8 cellular contexts compared by ENCODE assay signal in genomic region chr12:112907415-112908157, GRCh38. TPM values are rescaled to one million over a fixed set of nuclear protein-coding genes. Genes with fewer than 3 reads are reported as not detected.
DNase-seq lines count a peak whose midpoint lies in the region; ATAC-seq and TF ChIP-seq lines count a peak whose summit lies in the region.

No MANE protein-coding gene starts in this region.

- H3K4me1 Mint-ChIP-seq in stimulated activated naive B cell treated with anti-CD40 and anti-IgM and Interleukin-4, amounts not matched to agents 10 μg/mL and 1 μg/mL and 100 μg/mL, for 72 hours = peaks cover 46 to 71% of the 10 kb centered on the region in 2 donors
- H3K4me1 Mint-ChIP-seq in WTC11 = peaks cover 11% of the 10 kb centered on the region

- ATAC-seq in GM18499 (IDR thresholded peaks at IDR 0.05; ENCODE audit: insufficient read depth, unreplicated experiment) = peak; percentile 25
- peak; percentile 15 for ATAC-seq in foreskin keratinocyte
- ATAC-seq in stimulated activated naive B cell treated with anti-CD40 and anti-IgM and Interleukin-4, amounts not matched to agents 10 μg/mL and 1 μg/mL and 100 μg/mL, for 72 hours (replicated peaks) = peak; percentile 86 to 87
- no peak for ATAC-seq in WTC11

- TF ChIP-seq CTCF in HFF-Myc (IDR thresholded peaks at IDR 0.05; ENCODE audit: low read depth, low read length, missing control alignments) (no peak), foreskin keratinocyte (conservative IDR thresholded peaks at IDR 0.05) (no peak), WTC11 (IDR thresholded peaks at IDR 0.05) (no peak)

- no peaks in the 10 kb centered on the region for H3K27me3 ChIP-seq in foreskin keratinocyte

- peak overlapping the region; percentile 88 for H3K4me3 Mint-ChIP-seq in stimulated activated naive B cell treated with anti-CD40 and anti-IgM and Interleukin-4, amounts not matched to agents 10 μg/mL and 1 μg/mL and 100 μg/mL, for 72 hours
- no peak overlapping the region for H3K4me3 Mint-ChIP-seq in WTC11

- DNase-seq in HFF-Myc (ENCODE audit: extremely low read depth, low read depth) (no peak), NOMO-1 treated with dmso at 0.1 percent for 144 hours (lab: John Stamatoyannopoulos, UW; ENCODE audit: unreplicated experiment) (peak; percentile 53), foreskin keratinocyte (no peak), WTC11 (ENCODE audit: low spot score) (no peak), NCI-H345 treated with DMSO at 0.1 percent for 48 hours (lab: John Stamatoyannopoulos, UW; ENCODE audit: unreplicated experiment) (no peak), NCI-H2029 (lab: John Stamatoyannopoulos, UW) (no peak)
- DNase-seq in stimulated activated naive B cell treated with anti-CD40 and anti-IgM and Interleukin-4, amounts not matched to agents 10 μg/mL and 1 μg/mL and 100 μg/mL, for 72 hours = peak; percentile 34

- peak overlapping the region; percentile 89 for H3K27ac Mint-ChIP-seq in stimulated activated naive B cell treated with anti-CD40 and anti-IgM and Interleukin-4, amounts not matched to agents 10 μg/mL and 1 μg/mL and 100 μg/mL, for 72 hours
- no peak overlapping the region for H3K27ac Mint-ChIP-seq in WTC11

- H3K4me3 ChIP-seq in HFF-Myc (replicated peaks; ENCODE audit: low read depth, low read length) = peak overlapping the region; percentile 34

- no peaks in the 10 kb centered on the region for H3K27me3 Mint-ChIP-seq in stimulated activated naive B cell treated with anti-CD40 and anti-IgM and Interleukin-4, amounts not matched to agents 10 μg/mL and 1 μg/mL and 100 μg/mL, for 72 hours
- peaks cover 4% of the 10 kb centered on the region for H3K27me3 Mint-ChIP-seq in WTC11 (ENCODE audit: low read depth)

- CTCF ChIA-PET in WTC11 (lab: Charles Lee) = interaction anchor here (0.9 to 1.9 kb wide), 4 partner anchors 45 to 104 kb away, joined by 3 to 11 read pairs (median 3); no protein-coding TSS in a partner anchor

- H3K27ac ChIP-seq in foreskin keratinocyte = peak overlapping the region; percentile 73

- POLR2A ChIA-PET in WTC11 (lab: Charles Lee) = no interaction called here

- peaks cover 8% of the 10 kb centered on the region for H3K4me1 ChIP-seq in foreskin keratinocyte

- peaks cover 31 to 34% of the 10 kb centered on the region in 2 donors for H3K36me3 Mint-ChIP-seq in stimulated activated naive B cell treated with anti-CD40 and anti-IgM and Interleukin-4, amounts not matched to agents 10 μg/mL and 1 μg/mL and 100 μg/mL, for 72 hours
- H3K36me3 Mint-ChIP-seq in WTC11 = peaks cover 8% of the 10 kb centered on the region

- H3K9me3 Mint-ChIP-seq in stimulated activated naive B cell treated with anti-CD40 and anti-IgM and Interleukin-4, amounts not matched to agents 10 μg/mL and 1 μg/mL and 100 μg/mL, for 72 hours = peaks cover 0 to 2% of the 10 kb centered on the region in 2 donors
- H3K9me3 Mint-ChIP-seq in WTC11 = peaks cover 27% of the 10 kb centered on the region

TF ChIP-seq in WTC11, 78 proteins besides CTCF, POLR2A, EP300 and RAD21 (continues in another document):
- TF ChIP-seq E2F4 (CRISPR knock-in tag; IDR thresholded peaks at IDR 0.05; ENCODE audit: borderline replicate concordance, low read depth) (no peak), NFYB (CRISPR knock-in tag; conservative IDR thresholded peaks at IDR 0.05; ENCODE audit: low read depth) (no peak), GTF2I (CRISPR knock-in tag; conservative IDR thresholded peaks at IDR 0.05) (no peak), NR1H2 (CRISPR knock-in tag; IDR thresholded peaks at IDR 0.05) (no peak), NR3C1 (CRISPR knock-in tag; conservative IDR thresholded peaks at IDR 0.05; ENCODE audit: low read depth) (no peak), NFE2L1 (CRISPR knock-in tag; IDR thresholded peaks at IDR 0.05) (no peak), HMGA2 (CRISPR knock-in tag; IDR thresholded peaks at IDR 0.05) (no peak), NFATC4 (CRISPR knock-in tag; IDR thresholded peaks at IDR 0.05) (no peak), EMX1 (CRISPR knock-in tag; IDR thresholded peaks at IDR 0.05) (no peak), ESRRA (CRISPR knock-in tag; IDR thresholded peaks at IDR 0.05; ENCODE audit: borderline replicate concordance) (no peak)
- TF ChIP-seq, protein P1, sequence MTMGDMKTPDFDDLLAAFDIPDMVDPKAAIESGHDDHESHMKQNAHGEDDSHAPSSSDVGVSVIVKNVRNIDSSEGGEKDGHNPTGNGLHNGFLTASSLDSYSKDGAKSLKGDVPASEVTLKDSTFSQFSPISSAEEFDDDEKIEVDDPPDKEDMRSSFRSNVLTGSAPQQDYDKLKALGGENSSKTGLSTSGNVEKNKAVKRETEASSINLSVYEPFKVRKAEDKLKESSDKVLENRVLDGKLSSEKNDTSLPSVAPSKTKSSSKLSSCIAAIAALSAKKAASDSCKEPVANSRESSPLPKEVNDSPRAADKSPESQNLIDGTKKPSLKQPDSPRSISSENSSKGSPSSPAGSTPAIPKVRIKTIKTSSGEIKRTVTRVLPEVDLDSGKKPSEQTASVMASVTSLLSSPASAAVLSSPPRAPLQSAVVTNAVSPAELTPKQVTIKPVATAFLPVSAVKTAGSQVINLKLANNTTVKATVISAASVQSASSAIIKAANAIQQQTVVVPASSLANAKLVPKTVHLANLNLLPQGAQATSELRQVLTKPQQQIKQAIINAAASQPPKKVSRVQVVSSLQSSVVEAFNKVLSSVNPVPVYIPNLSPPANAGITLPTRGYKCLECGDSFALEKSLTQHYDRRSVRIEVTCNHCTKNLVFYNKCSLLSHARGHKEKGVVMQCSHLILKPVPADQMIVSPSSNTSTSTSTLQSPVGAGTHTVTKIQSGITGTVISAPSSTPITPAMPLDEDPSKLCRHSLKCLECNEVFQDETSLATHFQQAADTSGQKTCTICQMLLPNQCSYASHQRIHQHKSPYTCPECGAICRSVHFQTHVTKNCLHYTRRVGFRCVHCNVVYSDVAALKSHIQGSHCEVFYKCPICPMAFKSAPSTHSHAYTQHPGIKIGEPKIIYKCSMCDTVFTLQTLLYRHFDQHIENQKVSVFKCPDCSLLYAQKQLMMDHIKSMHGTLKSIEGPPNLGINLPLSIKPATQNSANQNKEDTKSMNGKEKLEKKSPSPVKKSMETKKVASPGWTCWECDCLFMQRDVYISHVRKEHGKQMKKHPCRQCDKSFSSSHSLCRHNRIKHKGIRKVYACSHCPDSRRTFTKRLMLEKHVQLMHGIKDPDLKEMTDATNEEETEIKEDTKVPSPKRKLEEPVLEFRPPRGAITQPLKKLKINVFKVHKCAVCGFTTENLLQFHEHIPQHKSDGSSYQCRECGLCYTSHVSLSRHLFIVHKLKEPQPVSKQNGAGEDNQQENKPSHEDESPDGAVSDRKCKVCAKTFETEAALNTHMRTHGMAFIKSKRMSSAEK (CRISPR knock-in tag; IDR thresholded peaks at IDR 0.05; ENCODE audit: borderline replicate concordance) = no peak
- TF ChIP-seq, protein P2, sequence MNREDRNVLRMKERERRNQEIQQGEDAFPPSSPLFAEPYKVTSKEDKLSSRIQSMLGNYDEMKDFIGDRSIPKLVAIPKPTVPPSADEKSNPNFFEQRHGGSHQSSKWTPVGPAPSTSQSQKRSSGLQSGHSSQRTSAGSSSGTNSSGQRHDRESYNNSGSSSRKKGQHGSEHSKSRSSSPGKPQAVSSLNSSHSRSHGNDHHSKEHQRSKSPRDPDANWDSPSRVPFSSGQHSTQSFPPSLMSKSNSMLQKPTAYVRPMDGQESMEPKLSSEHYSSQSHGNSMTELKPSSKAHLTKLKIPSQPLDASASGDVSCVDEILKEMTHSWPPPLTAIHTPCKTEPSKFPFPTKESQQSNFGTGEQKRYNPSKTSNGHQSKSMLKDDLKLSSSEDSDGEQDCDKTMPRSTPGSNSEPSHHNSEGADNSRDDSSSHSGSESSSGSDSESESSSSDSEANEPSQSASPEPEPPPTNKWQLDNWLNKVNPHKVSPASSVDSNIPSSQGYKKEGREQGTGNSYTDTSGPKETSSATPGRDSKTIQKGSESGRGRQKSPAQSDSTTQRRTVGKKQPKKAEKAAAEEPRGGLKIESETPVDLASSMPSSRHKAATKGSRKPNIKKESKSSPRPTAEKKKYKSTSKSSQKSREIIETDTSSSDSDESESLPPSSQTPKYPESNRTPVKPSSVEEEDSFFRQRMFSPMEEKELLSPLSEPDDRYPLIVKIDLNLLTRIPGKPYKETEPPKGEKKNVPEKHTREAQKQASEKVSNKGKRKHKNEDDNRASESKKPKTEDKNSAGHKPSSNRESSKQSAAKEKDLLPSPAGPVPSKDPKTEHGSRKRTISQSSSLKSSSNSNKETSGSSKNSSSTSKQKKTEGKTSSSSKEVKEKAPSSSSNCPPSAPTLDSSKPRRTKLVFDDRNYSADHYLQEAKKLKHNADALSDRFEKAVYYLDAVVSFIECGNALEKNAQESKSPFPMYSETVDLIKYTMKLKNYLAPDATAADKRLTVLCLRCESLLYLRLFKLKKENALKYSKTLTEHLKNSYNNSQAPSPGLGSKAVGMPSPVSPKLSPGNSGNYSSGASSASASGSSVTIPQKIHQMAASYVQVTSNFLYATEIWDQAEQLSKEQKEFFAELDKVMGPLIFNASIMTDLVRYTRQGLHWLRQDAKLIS (CRISPR knock-in tag; IDR thresholded peaks at IDR 0.05; ENCODE audit: borderline replicate concordance) = no peak

RNA-seq across cellular contexts. Expression of gene OAS1, which starts 0.8 kb away (rescaled TPM):
- total RNA-seq in foreskin keratinocyte (78.5 and 108 TPM in 2 replicates), WTC11 (2021) (0.24 to 0.30 TPM (median 0.27 TPM) in 3 replicates)
- 77.4 and 98.9 TPM in 2 replicates for polyA plus RNA-seq in foreskin keratinocyte

RNA-seq across cellular contexts. Expression of gene OAS3, which starts 30.7 kb away (rescaled TPM):
- total RNA-seq in foreskin keratinocyte (143 and 185 TPM in 2 replicates), WTC11 (2021) (1.2 to 1.6 TPM (median 1.4 TPM) in 3 replicates)
- 55.9 and 59.9 TPM in 2 replicates for polyA plus RNA-seq in foreskin keratinocyte

Comparison
In these comparisons a context has a peak if more than half of its experiments do, and no peak if none do; other contexts are left out.
1. DNase-seq: peak in NOMO-1 treated with dmso at 0.1 percent for 144 hours (single experiment) and stimulated activated naive B cell treated with anti-CD40 and anti-IgM and Interleukin-4, amounts not matched to agents 10 μg/mL and 1 μg/mL and 100 μg/mL, for 72 hours (single experiment); none in HFF-Myc (single experiment), foreskin keratinocyte (0 of 2), WTC11 (single experiment), NCI-H345 treated with DMSO at 0.1 percent for 48 hours (single experiment) and NCI-H2029 (single experiment).
2. RNA of gene OAS1, which starts 0.8 kb away (total RNA-seq): 78.5 to 108 TPM in foreskin keratinocyte; 0.24 to 0.30 TPM in WTC11; every median in the first group is over 10 times any median in the second.
3. RNA of gene OAS3, which starts 30.7 kb away (total RNA-seq): 143 to 185 TPM in foreskin keratinocyte; 1.2 to 1.6 TPM in WTC11; every median in the first group is over 10 times any median in the second.